8 cellular contexts compared by ENCODE assay signal in the genomic region with DNA sequence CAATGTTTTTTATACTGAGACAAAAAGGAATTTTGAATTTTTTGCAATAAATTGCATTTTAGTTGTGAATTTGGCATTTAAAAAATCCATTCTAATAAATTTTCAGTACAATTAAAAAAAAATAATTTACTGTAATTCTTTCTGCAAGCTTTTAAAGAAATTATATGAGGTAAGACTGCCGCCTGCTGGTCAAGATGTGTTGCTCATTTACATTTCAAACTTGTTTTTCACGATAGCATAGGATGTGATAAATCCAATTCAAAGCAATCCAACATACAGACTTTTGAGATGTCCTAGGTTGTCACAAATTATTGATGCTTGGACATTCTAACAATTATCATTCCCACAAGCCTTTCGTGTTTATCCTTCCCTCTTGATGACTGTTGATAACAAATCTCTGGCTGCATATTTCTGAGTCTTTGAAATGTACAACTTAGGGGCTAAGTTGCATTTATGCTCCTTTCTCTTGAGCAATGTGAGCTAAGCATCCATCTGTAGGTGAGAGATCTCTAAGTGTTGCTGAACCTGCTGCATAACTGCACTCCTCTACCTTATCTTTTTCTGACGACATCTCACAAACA. TPM values are rescaled to one million over a fixed set of nuclear protein-coding genes. Genes with fewer than 3 reads are reported as not detected.
DNase-seq lines count a peak whose midpoint lies in the region; ATAC-seq and TF ChIP-seq lines count a peak whose summit lies in the region.

No MANE protein-coding gene starts in this region.

- intact Hi-C loops in Panc1 (cut with micrococcal nuclease; ENCODE audit: unreplicated experiment), result loop anchor here (5.0 kb wide), 1 partner anchor 236 kb away; no protein-coding TSS in a partner anchor
- intact Hi-C loops in heart left ventricle (cut with DNase I), result loop anchor here (1.0 to 10.0 kb wide), 7 partner anchors 236 to 436 kb away; a partner anchor contains a TSS
- intact Hi-C loops in gastrocnemius medialis (cut with DNase I; ENCODE audit: low total_unique reads), result loop anchor here (1.0 to 5.0 kb wide), 3 partner anchors 146 to 435 kb away; a partner anchor contains a TSS

- ATAC-seq in Panc1 (no peak), heart left ventricle (no peak), gastrocnemius medialis (no peak), HG02759 (IDR thresholded peaks at IDR 0.05; ENCODE audit: unreplicated experiment) (no peak), HG03571 (IDR thresholded peaks at IDR 0.05; ENCODE audit: unreplicated experiment) (no peak)

- no peak overlapping the region for H3K27ac ChIP-seq in Panc1 (ENCODE audit: low read length)
- no peak overlapping the region for H3K27ac ChIP-seq in heart left ventricle
- no peak overlapping the region for H3K27ac ChIP-seq in gastrocnemius medialis

- H3K4me1 ChIP-seq in Panc1 (ENCODE audit: control insufficient read depth, insufficient read depth, low read length) (no peaks in the 10 kb centered on the region), heart left ventricle (no peaks in the 10 kb centered on the region), gastrocnemius medialis (no peaks in the 10 kb centered on the region)

- TF ChIP-seq POLR2A in heart left ventricle (IDR thresholded peaks at IDR 0.05) (no peak), gastrocnemius medialis (IDR thresholded peaks at IDR 0.05) (no peak)

- BruUV-seq in Panc1 (replicated peaks; lab: Mats Ljungman, UMichigan), result no TSS peak

- in situ Hi-C loops in Panc1 (cut with HindIII; ENCODE audit: low pct_unique_long_range_greater_than_20kb, low sequenced_read_pairs), result loop anchor here (25.0 kb wide), 1 partner anchor 236 kb away; no protein-coding TSS in a partner anchor
- in situ Hi-C loops in gastrocnemius medialis (cut with MboI; ENCODE audit: low sequenced_read_pairs in 4 of 4), result loop anchor here (5.0 to 25.0 kb wide), 5 partner anchors 153 to 436 kb away; a partner anchor contains a TSS

- POLR2A ChIA-PET in Panc1 (lab: Charles Lee), result no interaction called here

- CTCF ChIA-PET in Panc1 (lab: Charles Lee), result interaction anchor here (0.9 kb wide), 1 partner anchor 238 kb away, joined by 6 read pairs; no protein-coding TSS in a partner anchor

- TF ChIP-seq CTCF in Panc1 (IDR thresholded peaks at IDR 0.05) (peak; percentile 68; the same call in 1 of the 2 replicates), heart left ventricle (IDR thresholded peaks at IDR 0.05) (peak; percentile 60 to 88 (median 80)), gastrocnemius medialis (IDR thresholded peaks at IDR 0.05 in 4 of 5, conservative IDR thresholded peaks at IDR 0.05 in 1 of 5) (peak; percentile 67 to 80 (median 71))

- DNase-seq in DMS53 treated with DMSO at 0.1 percent for 48 hours (lab: John Stamatoyannopoulos, UW; ENCODE audit: unreplicated experiment), result peak; percentile 32
- peak; percentile 12 for DNase-seq in HS-27A (ENCODE audit: low read depth)
- DNase-seq in Panc1 (ENCODE audit: low read depth, low spot score), result peak; percentile 41
- DNase-seq in activated naive CD4-positive, alpha-beta T cell treated with Interleukin-2 at 50 U/mL for 16 hours, result peak; percentile 52
- DNase-seq in heart left ventricle, result peak in 2 of 5 donors; percentile 16 to 43
- peak in 1 of 2 donors; percentile 15 for DNase-seq in gastrocnemius medialis

- H3K4me3 ChIP-seq in Panc1 (ENCODE audit: low read depth in 2 of 2, low read length in 2 of 2), result no peak overlapping the region
- H3K4me3 ChIP-seq in heart left ventricle, result no peak overlapping the region
- no peak overlapping the region for H3K4me3 ChIP-seq in gastrocnemius medialis

- H3K36me3 ChIP-seq in Panc1 (ENCODE audit: control insufficient read depth, insufficient read depth, low read length) (no peaks in the 10 kb centered on the region), heart left ventricle (no peaks in the 10 kb centered on the region), gastrocnemius medialis (no peaks in the 10 kb centered on the region)

- H3K27me3 ChIP-seq in Panc1 (ENCODE audit: control insufficient read depth, insufficient read depth, low read length), result no peaks in the 10 kb centered on the region
- no peaks in the 10 kb centered on the region for H3K27me3 ChIP-seq in heart left ventricle
- H3K27me3 ChIP-seq in gastrocnemius medialis, result no peaks in the 10 kb centered on the region

- H3K9me3 ChIP-seq in Panc1 (ENCODE audit: control insufficient read depth, insufficient read depth, low read depth, low read length), result no peaks in the 10 kb centered on the region
- H3K9me3 ChIP-seq in heart left ventricle, result no peaks in the 10 kb centered on the region
- no peaks in the 10 kb centered on the region for H3K9me3 ChIP-seq in gastrocnemius medialis

- WGBS in heart left ventricle, 4 donors, result 11 to 16% (median 15%) methylated on average over 4 of the region's 4 CpGs

RNA-seq across cellular contexts. Expression of a gene that starts 21.7 kb away (rescaled TPM):
- 7.9 TPM for total RNA-seq in Panc1 (2021; ENCODE audit: unreplicated experiment)
- 4.8 TPM for polyA plus RNA-seq in Panc1 (2012; ENCODE audit: insufficient read length)
- 1 to 10 TPM; 1.5 to 5.9 (median 3.3) TPM for total RNA-seq in heart left ventricle
- polyA plus RNA-seq in heart left ventricle, result 1 to 10 TPM in 1 of 2 donors, under 1 TPM in 1; 0.76 to 1.9 TPM
- 10 to 100 TPM in 1 of 4 donors, 1 to 10 TPM in 3; 3.2 to 11.3 (median 4.6) TPM for total RNA-seq in gastrocnemius medialis

RNA-seq across cellular contexts. Expression of a gene that starts 41.9 kb away (rescaled TPM):
- total RNA-seq in Panc1 (2021; ENCODE audit: unreplicated experiment) (2.8 TPM), heart left ventricle (1 to 10 TPM in 8 of 9 donors, under 1 TPM in 1; 0.53 to 3.3 (median 1.5) TPM), gastrocnemius medialis (1 to 10 TPM in 1 of 4 donors, under 1 TPM in 3; 0.33 to 1.4 (median 0.82) TPM)
- 2.3 TPM for polyA plus RNA-seq in Panc1 (2012; ENCODE audit: insufficient read length)
- 1 to 10 TPM in 1 of 2 donors, under 1 TPM in 1; 0.80 to 1.6 TPM for polyA plus RNA-seq in heart left ventricle
